ENCODE assay signal across 18 cellular contexts in the genomic region with DNA sequence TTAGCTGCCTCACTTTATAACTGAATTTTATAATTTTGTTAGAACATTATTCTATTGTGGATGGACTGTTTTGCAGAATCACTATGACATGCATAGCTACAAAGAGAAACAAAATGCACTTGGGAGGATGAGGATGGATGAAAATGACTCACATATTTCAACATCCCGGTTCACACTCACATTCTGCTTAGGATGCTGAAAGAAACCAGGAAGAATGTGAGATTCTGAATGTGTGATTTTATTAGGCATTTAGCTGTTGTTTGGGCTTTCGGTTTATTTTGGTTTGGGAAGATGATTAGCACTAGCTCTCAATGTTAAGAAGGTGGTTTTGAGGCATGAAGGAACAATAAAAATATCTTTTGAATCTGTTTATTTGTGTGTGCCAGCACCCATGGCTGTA.
A peak's percentile ranks its signal among the peaks of the same experiment; 100 is the strongest.
DNase-seq lines count a peak whose midpoint lies in the region; ATAC-seq, FAIRE-seq and TF ChIP-seq lines count a peak whose summit lies in the region.
"Had no signal": no experiment of that assay in that cellular context is flagged by ENCODE, and none has a peak within 500 bp of the region (broad histone marks: within the 10 kb centered on the region; RNA-seq: fewer than 3 reads in every experiment).

No MANE protein-coding gene starts in this region.

- CTCF ChIA-PET in HEK293 (lab: Yijun Ruan, JAX), result interaction anchor here (0.7 to 1.3 kb wide), 5 partner anchors 101 to 535 kb away, joined by 3 to 9 read pairs (median 3); no protein-coding TSS in a partner anchor

- H3K27ac ChIP-seq in HEK293 (ENCODE audit: extremely low read depth, low read depth, low read length) (no peak overlapping the region; the same call in 1 of the 2 replicates), astrocyte (ENCODE audit: low read depth, low read length) (no peak overlapping the region)
- H3K27ac ChIP-seq: ovary, spleen, stomach, VCaP had no signal

- H3K4me1 Mint-ChIP-seq in astrocyte (ENCODE audit: low read depth, unreplicated experiment), result peaks cover 5% of the 10 kb centered on the region
- H3K4me1 Mint-ChIP-seq in glutamatergic neuron (ENCODE audit: low read depth, unreplicated experiment), result peaks cover 12% of the 10 kb centered on the region
- H3K4me1 Mint-ChIP-seq in T-helper 17 cell, result no peaks in the 10 kb centered on the region
- H3K4me1 Mint-ChIP-seq: B cell had no signal

- ATAC-seq in T-helper 17 cell (no peak), GM21515 (IDR thresholded peaks at IDR 0.05; ENCODE audit: unreplicated experiment) (no peak)
- ATAC-seq: GM12878 had no signal

- H3K4me3 ChIP-seq in HEK293 (ENCODE audit: low read depth, low read length), result no peak overlapping the region
- no peak overlapping the region for H3K4me3 ChIP-seq in astrocyte (ENCODE audit: insufficient read depth, low read depth, low read length)
- H3K4me3 ChIP-seq: GM12878, MG63, ovary, spleen, stomach had no signal

- H3K36me3 ChIP-seq in HEK293 (ENCODE audit: control insufficient read depth in 2 of 2, insufficient read depth in 1 of 2, low read length in 2 of 2), result no peaks in the 10 kb centered on the region
- H3K36me3 ChIP-seq in astrocyte (ENCODE audit: insufficient read depth, low read length), result no peaks in the 10 kb centered on the region
- H3K36me3 ChIP-seq: MG63, ovary, spleen, stomach had no signal

- H3K4me1 ChIP-seq in HEK293 (ENCODE audit: control insufficient read depth, insufficient read depth, low read length) (peaks cover 10% of the 10 kb centered on the region), astrocyte (ENCODE audit: insufficient read depth, low read length) (no peaks in the 10 kb centered on the region)
- H3K4me1 ChIP-seq: spleen had no signal

- no peaks in the 10 kb centered on the region for H4K20me1 ChIP-seq in astrocyte (ENCODE audit: insufficient read depth, low read length)

- no peaks in the 10 kb centered on the region for H3K79me2 ChIP-seq in astrocyte (ENCODE audit: insufficient read depth, low read length)

- no peak overlapping the region for H3K9ac ChIP-seq in astrocyte (ENCODE audit: low read length)

- no peaks in the 10 kb centered on the region for H3K9me3 ChIP-seq in HEK293 (ENCODE audit: control insufficient read depth, insufficient read depth, low read depth, low read length)
- no peaks in the 10 kb centered on the region for H3K9me3 ChIP-seq in astrocyte (ENCODE audit: insufficient read depth, low read depth, low read length)
- no peaks in the 10 kb centered on the region for H3K9me3 ChIP-seq in T-helper 17 cell (ENCODE audit: control insufficient read depth, low read length, poor library complexity, severe bottlenecking)
- H3K9me3 ChIP-seq: MG63, ovary, spleen, stomach had no signal

- no peak for FAIRE-seq in astrocyte (lab: Jason Lieb, UNC)
- FAIRE-seq: GM12878 had no signal

- H3K9me3 Mint-ChIP-seq in astrocyte (ENCODE audit: unreplicated experiment) (no peaks in the 10 kb centered on the region), glutamatergic neuron (ENCODE audit: unreplicated experiment) (no peaks in the 10 kb centered on the region)
- H3K9me3 Mint-ChIP-seq: brain had no signal

- H2AFZ ChIP-seq in astrocyte (ENCODE audit: low read depth, low read length), result no peak overlapping the region

- no peaks in the 10 kb centered on the region for H3K27me3 ChIP-seq in astrocyte (ENCODE audit: insufficient read depth, low read length)
- H3K27me3 ChIP-seq: MG63, ovary, spleen, stomach had no signal

- TF ChIP-seq CTCF in AG09319 (IDR thresholded peaks at IDR 0.05; ENCODE audit: low read depth, low read length), result no peak
- no peak for TF ChIP-seq CTCF in HEK293 (tag by site-specific recombination; IDR thresholded peaks at IDR 0.05)
- TF ChIP-seq CTCF in astrocyte (IDR thresholded peaks at IDR 0.05; ENCODE audit: insufficient read depth, low read depth, low read length), result no peak
- no peak for TF ChIP-seq CTCF in glutamatergic neuron (IDR thresholded peaks at IDR 0.05; ENCODE audit: partially characterized antibody, unreplicated experiment)

- H3K4me3 Mint-ChIP-seq in astrocyte (ENCODE audit: unreplicated experiment) (no peak overlapping the region), glutamatergic neuron (ENCODE audit: unreplicated experiment) (peak overlapping the region; percentile 66), T-helper 17 cell (no peak overlapping the region)
- H3K4me3 Mint-ChIP-seq: B cell, brain had no signal

- H3K27me3 Mint-ChIP-seq in astrocyte (ENCODE audit: low read depth, unreplicated experiment) (no peaks in the 10 kb centered on the region), glutamatergic neuron (ENCODE audit: unreplicated experiment) (no peaks in the 10 kb centered on the region), T-helper 17 cell (no peaks in the 10 kb centered on the region)
- H3K27me3 Mint-ChIP-seq: B cell, brain had no signal

- H3K36me3 Mint-ChIP-seq in astrocyte (ENCODE audit: low read depth, unreplicated experiment), result no peaks in the 10 kb centered on the region
- H3K36me3 Mint-ChIP-seq in glutamatergic neuron (ENCODE audit: unreplicated experiment), result no peaks in the 10 kb centered on the region
- no peaks in the 10 kb centered on the region for H3K36me3 Mint-ChIP-seq in T-helper 17 cell (ENCODE audit: low read depth)
- H3K36me3 Mint-ChIP-seq: brain had no signal

- no peak overlapping the region for H3K27ac Mint-ChIP-seq in astrocyte (ENCODE audit: unreplicated experiment)
- H3K27ac Mint-ChIP-seq in glutamatergic neuron (ENCODE audit: unreplicated experiment), result peak overlapping the region; percentile 90
- no peak overlapping the region for H3K27ac Mint-ChIP-seq in T-helper 17 cell
- H3K27ac Mint-ChIP-seq: B cell had no signal

- POLR2A ChIA-PET in HEK293 (lab: Yijun Ruan, JAX), result no interaction called here

- H3K4me2 ChIP-seq in astrocyte (ENCODE audit: low read length), result no peak overlapping the region

- DNase-seq in AG09319 (ENCODE audit: extremely low read depth, low read depth), result peak; percentile 42
- DNase-seq in astrocyte (ENCODE audit: low read depth), result peak; percentile 57
- no peak for DNase-seq in glutamatergic neuron
- DNase-seq in T-helper 17 cell, result no peak
- no peak for DNase-seq in nucleus accumbens (lab: John Stamatoyannopoulos, UW)
- DNase-seq in 8988T, result no peak
- DNase-seq: activated gamma-delta T cell treated with Interleukin-2 at 50 U/mL for 16 hours; effector memory CD4-positive, alpha-beta T cell; MG63; ovary; spleen; stomach had no signal

TF ChIP-seq in HEK293, 187 proteins besides CTCF, POLR2A, EP300 and RAD21:
- TF ChIP-seq, protein P1, sequence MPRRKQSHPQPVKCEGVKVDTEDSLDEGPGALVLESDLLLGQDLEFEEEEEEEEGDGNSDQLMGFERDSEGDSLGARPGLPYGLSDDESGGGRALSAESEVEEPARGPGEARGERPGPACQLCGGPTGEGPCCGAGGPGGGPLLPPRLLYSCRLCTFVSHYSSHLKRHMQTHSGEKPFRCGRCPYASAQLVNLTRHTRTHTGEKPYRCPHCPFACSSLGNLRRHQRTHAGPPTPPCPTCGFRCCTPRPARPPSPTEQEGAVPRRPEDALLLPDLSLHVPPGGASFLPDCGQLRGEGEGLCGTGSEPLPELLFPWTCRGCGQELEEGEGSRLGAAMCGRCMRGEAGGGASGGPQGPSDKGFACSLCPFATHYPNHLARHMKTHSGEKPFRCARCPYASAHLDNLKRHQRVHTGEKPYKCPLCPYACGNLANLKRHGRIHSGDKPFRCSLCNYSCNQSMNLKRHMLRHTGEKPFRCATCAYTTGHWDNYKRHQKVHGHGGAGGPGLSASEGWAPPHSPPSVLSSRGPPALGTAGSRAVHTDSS (tag by site-specific recombination; IDR thresholded peaks at IDR 0.05), result peak; percentile 80
- no peak for TF ChIP-seq ZNF664 (tag by site-specific recombination; IDR thresholded peaks at IDR 0.05)
- no peak for TF ChIP-seq ZNF169 (tag by site-specific recombination; IDR thresholded peaks at IDR 0.05)
- TF ChIP-seq ZNF18 (tag by site-specific recombination; IDR thresholded peaks at IDR 0.05), result peak; percentile 42; the same call in 1 of the 2 replicates

Comparison
In these comparisons a context has a peak if more than half of its experiments do, and no peak if none do; other contexts are left out.
1. DNase-seq: peak in AG09319 (single experiment) and astrocyte (single experiment); none in glutamatergic neuron (single experiment), T-helper 17 cell (0 of 3), nucleus accumbens (0 of 56) and 8988T (single experiment).